21 cellular contexts compared by ENCODE assay signal in genomic region chr14:103820908-103821307, GRCh38. TPM values are rescaled to one million over a fixed set of nuclear protein-coding genes. Genes with fewer than 3 reads are reported as not detected.
DNase-seq lines count a peak whose midpoint lies in the region; ATAC-seq and TF ChIP-seq lines count a peak whose summit lies in the region.
"Had no signal": no experiment of that assay in that cellular context is flagged by ENCODE, and none has a peak within 500 bp of the region (broad histone marks: within the 10 kb centered on the region; RNA-seq: fewer than 3 reads in every experiment).

No MANE protein-coding gene starts in this region.

- no peaks in the 10 kb centered on the region for H3K9me3 ChIP-seq in heart right ventricle
- no peaks in the 10 kb centered on the region for H3K9me3 ChIP-seq in thyroid gland
- H3K9me3 ChIP-seq: colonic mucosa, spleen had no signal

- H3K4me1 ChIP-seq in heart right ventricle (peaks cover 15 to 91% (median 71%) of the 10 kb centered on the region in 9 donors), thyroid gland (peaks cover 57 to 78% of the 10 kb centered on the region in 2 donors)

- H3K27me3 ChIP-seq in heart right ventricle: peaks cover 0 to 13% (median 0%) of the 10 kb centered on the region in 7 donors
- no peaks in the 10 kb centered on the region for H3K27me3 ChIP-seq in thyroid gland
- H3K27me3 ChIP-seq: colonic mucosa, foreskin keratinocyte, spleen had no signal

- H3K27ac ChIP-seq in heart right ventricle (peak overlapping the region in 6 of 10 donors; percentile 32 to 85 (median 80)), thyroid gland (peak overlapping the region; percentile 13 to 86 (median 63))
- H3K27ac ChIP-seq: foreskin keratinocyte had no signal

- ATAC-seq in heart right ventricle (no peak), Right ventricle myocardium superior (ENCODE audit: poor library complexity) (no peak), HG02759 (IDR thresholded peaks at IDR 0.05; ENCODE audit: unreplicated experiment) (no peak)
- ATAC-seq: activated T-cell treated with anti-CD3 and anti-CD28 coated beads, Interleukin-2, amount 50 U/mL, for 4 hours; CD8-positive, alpha-beta T cell; foreskin keratinocyte had no signal

- H3K4me3 ChIP-seq in heart right ventricle: no peak overlapping the region
- no peak overlapping the region for H3K4me3 ChIP-seq in thyroid gland (replicated peaks in 1 of 3)
- H3K4me3 ChIP-seq: colonic mucosa, spleen had no signal

- TF ChIP-seq POLR2A in thyroid gland (IDR thresholded peaks at IDR 0.05): no peak

- DNase-seq in heart right ventricle (no peak), Right ventricle myocardium superior (no peak), NOMO-1 treated with dmso at 0.1 percent for 144 hours (lab: John Stamatoyannopoulos, UW; ENCODE audit: unreplicated experiment) (peak; percentile 31), dermis blood vessel endothelial cell (peak; percentile 23), thyroid gland (no peak), NCI-H1694 treated with DMSO at 0.1 percent for 48 hours (lab: John Stamatoyannopoulos, UW) (no peak), NCI-H1092 treated with DMSO at 0.1 percent for 48 hours (lab: John Stamatoyannopoulos, UW) (no peak)
- DNase-seq: activated B cell treated with CpG ODN at 0.5 μM for 24 hours; activated naive CD4-positive, alpha-beta T cell treated with anti-CD3 and anti-CD28 coated beads, Interleukin-2, amount 50 U/mL, for 16 hours; activated T-cell treated with anti-CD3 and anti-CD28 coated beads, Interleukin-2, amount 50 U/mL, for 4 hours; CD8-positive, alpha-beta T cell; colonic mucosa; foreskin keratinocyte; HFFc6; NCI-H1105 treated with DMSO at 0.1 percent for 48 hours; NCI-H2107; NCI-H524 treated with DMSO at 0.1 percent for 48 hours; SIG-M5; spleen; stimulated activated CD4-positive, alpha-beta T cell treated with anti-CD3 and anti-CD28 coated beads, Interleukin-4, amount 100 ng/mL, for 4 hours had no signal

- WGBS in heart right ventricle, 2 donors: 18 to 48% methylated on average over 1 of the region's 1 CpG
- WGBS in thyroid gland, 2 donors: 70 to 71% methylated on average over 1 of the region's 1 CpG

- no peaks in the 10 kb centered on the region for H3K36me3 ChIP-seq in heart right ventricle
- H3K36me3 ChIP-seq in thyroid gland: no peaks in the 10 kb centered on the region
- H3K36me3 ChIP-seq: colonic mucosa, spleen had no signal

- TF ChIP-seq CTCF in heart right ventricle (IDR thresholded peaks at IDR 0.05) (no peak), thyroid gland (IDR thresholded peaks at IDR 0.05) (no peak)

- intact Hi-C loops in heart right ventricle (cut with DNase I): loop anchor here in 2 of 10 donors (1.0 to 10.0 kb wide), 2 partner anchors 26 to 1174 kb away; partner anchors contain the start of gene PPP1R13B (in 1 of the 2)
- intact Hi-C loops in Right ventricle myocardium superior (cut with DNase I): no loop called here
- intact Hi-C loops in thyroid gland (cut with DNase I): no loop called here

RNA-seq across cellular contexts. Expression of gene PPP1R13B, which starts 26.5 kb away (rescaled TPM):
- total RNA-seq in heart right ventricle (100 to 1,000 TPM in 2 of 10 donors, 10 to 100 TPM in 8; 64.8 to 124 (median 77.0) TPM), Right ventricle myocardium superior (107 TPM), dermis blood vessel endothelial cell (20.9 and 27.5 TPM in 2 replicates), thyroid gland (100 to 1,000 TPM in 1 of 4 donors, 10 to 100 TPM in 3; 77.0 to 131 (median 81.8) TPM)
- polyA plus RNA-seq in heart right ventricle: 10 to 100 TPM; 21.6 to 70.2 TPM

Comparison
In these comparisons a context has a peak if more than half of its experiments do, and no peak if none do; other contexts are left out.
1. DNase-seq: peak in NOMO-1 treated with dmso at 0.1 percent for 144 hours (single experiment) and dermis blood vessel endothelial cell (single experiment); none in heart right ventricle (0 of 2), Right ventricle myocardium superior (single experiment), thyroid gland (0 of 2), NCI-H1694 treated with DMSO at 0.1 percent for 48 hours (single experiment) and NCI-H1092 treated with DMSO at 0.1 percent for 48 hours (single experiment).